In the genomic region with DNA sequence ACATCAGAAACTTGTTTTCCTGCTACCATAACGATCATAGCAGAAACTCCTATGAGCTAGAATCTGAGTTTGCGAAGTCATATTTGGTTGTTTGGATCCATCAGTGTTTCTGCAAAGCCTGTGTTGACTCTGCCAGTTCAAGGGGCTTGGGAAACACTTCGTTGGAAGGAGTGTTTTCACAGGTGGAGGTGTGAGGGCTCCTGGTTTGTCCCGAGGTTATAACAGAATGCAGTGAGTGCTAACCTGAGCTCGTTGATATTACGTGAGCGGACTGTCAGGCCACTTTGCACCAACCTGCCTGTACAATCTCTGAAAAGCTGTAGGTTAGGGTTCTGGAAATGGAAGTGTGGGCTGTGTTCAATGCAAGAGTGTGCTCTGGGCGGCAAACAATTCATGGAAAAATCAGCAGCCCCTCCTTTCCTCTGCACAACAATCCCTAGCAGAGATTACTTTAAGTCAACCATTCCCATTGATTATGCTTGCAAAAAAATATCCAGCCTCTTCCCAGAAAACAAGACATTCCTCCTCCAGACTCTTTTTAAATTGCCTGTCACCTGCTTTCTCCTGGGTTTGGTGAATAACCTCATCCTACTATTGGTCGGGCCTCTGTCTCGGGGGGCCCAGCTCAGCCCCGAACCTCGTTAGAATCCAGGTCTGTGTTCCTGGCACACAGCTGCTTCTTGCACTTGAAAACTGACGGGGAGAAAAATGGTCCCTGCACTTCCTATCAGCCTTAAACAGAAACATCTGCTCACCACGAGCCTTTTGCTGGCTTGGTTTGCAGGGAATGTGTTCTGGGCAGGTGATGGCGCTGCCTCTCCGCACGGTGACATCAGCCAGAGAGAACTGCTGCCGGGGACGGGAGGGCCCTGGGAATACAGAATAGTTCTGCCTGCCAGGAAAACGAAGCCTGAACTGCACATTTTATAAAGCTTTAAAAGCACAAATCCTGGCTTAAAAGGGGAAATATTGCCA, we compare ENCODE assay signal across 10 cellular contexts.
DNase-seq lines count a peak whose midpoint lies in the region; ATAC-seq, FAIRE-seq and TF ChIP-seq lines count a peak whose summit lies in the region.
"Had no signal": no experiment of that assay in that cellular context is flagged by ENCODE, and none has a peak within 500 bp of the region (broad histone marks: within the 10 kb centered on the region; RNA-seq: fewer than 3 reads in every experiment).

No MANE protein-coding gene starts in this region.

- no peak for FAIRE-seq in HepG2 (lab: Jason Lieb, UNC)
- FAIRE-seq: endothelial cell of umbilical vein had no signal

- H3K36me3 ChIP-seq in HepG2 (replicated peaks in 1 of 2; ENCODE audit: control insufficient read depth in 1 of 2, insufficient read depth in 2 of 2, low read length in 2 of 2) (no peaks in the 10 kb centered on the region), right lobe of liver (no peaks in the 10 kb centered on the region), NT2/D1 (ENCODE audit: insufficient read depth, insufficient read length, low read length) (no peaks in the 10 kb centered on the region), hepatocyte (replicated peaks; ENCODE audit: insufficient read depth, low read depth) (no peaks in the 10 kb centered on the region)

- TF ChIP-seq RAD21 in HepG2 (CRISPR knock-in tag; IDR thresholded peaks at IDR 0.05), result no peak

- H4K20me1 ChIP-seq in HepG2 (ENCODE audit: insufficient read depth, low read length) (no peaks in the 10 kb centered on the region), hepatocyte (ENCODE audit: insufficient read depth, poor library complexity, severe bottlenecking) (no peaks in the 10 kb centered on the region)

- in situ Hi-C loops in HepG2 (cut with HindIII; ENCODE audit: extremely low pct_ligation_motif_present, low pct_unique_long_range_greater_than_20kb), result no loop called here

- peak; percentile 37; the same call in 1 of the 3 replicates for ATAC-seq in HepG2
- ATAC-seq in right lobe of liver, result no peak

- DNase-seq in HepG2 (ENCODE audit: low spot score) (no peak), right lobe of liver (no peak), NT2/D1 (ENCODE audit: low read depth, low spot score) (peak; percentile 55), hepatocyte (ENCODE audit: low spot score) (peak; percentile 73), SKM-1 treated with dmso at 0.1 percent for 144 hours (lab: John Stamatoyannopoulos, UW; ENCODE audit: unreplicated experiment) (no peak), cerebellum (ENCODE audit: low spot score) (no peak), epidermal melanocyte (ENCODE audit: insufficient read length, low spot score) (no peak)
- DNase-seq in activated CD4-positive, alpha-beta T cell treated with anti-CD3 and anti-CD28 coated beads, Interleukin-2, amount 50 U/mL, for 1 hour, result no peak
- DNase-seq: NCI-H226 had no signal

- no peak overlapping the region for H3K4me2 ChIP-seq in HepG2 (ENCODE audit: low read depth, low read length)
- H3K4me2 ChIP-seq in hepatocyte, result peak overlapping the region; percentile 10

- CTCF ChIA-PET in HepG2 (lab: Yijun Ruan, JAX; ENCODE audit: low intra/inter-chr PET ratio, low total read pairs), result no interaction called here

- H3K4me1 ChIP-seq in HepG2 (ENCODE audit: insufficient read depth, low read length), result no peaks in the 10 kb centered on the region
- no peaks in the 10 kb centered on the region for H3K4me1 ChIP-seq in right lobe of liver
- no peaks in the 10 kb centered on the region for H3K4me1 ChIP-seq in NT2/D1 (ENCODE audit: insufficient read depth, insufficient read length)
- H3K4me1 ChIP-seq in hepatocyte (ENCODE audit: insufficient read depth), result no peaks in the 10 kb centered on the region

- peaks cover 0 to 8% of the 10 kb centered on the region in 2 experiments; a peak in 3 of 5 replicates for H3K27me3 ChIP-seq in HepG2 (ENCODE audit: control insufficient read depth in 1 of 2, insufficient read depth in 2 of 2, low read length in 2 of 2)
- no peaks in the 10 kb centered on the region for H3K27me3 ChIP-seq in right lobe of liver
- H3K27me3 ChIP-seq in NT2/D1 (ENCODE audit: insufficient read depth, insufficient read length), result peaks cover 10% of the 10 kb centered on the region
- H3K27me3 ChIP-seq in hepatocyte, result peaks cover 33% of the 10 kb centered on the region

- H3K9me3 ChIP-seq in HepG2 (ENCODE audit: low read length) (no peaks in the 10 kb centered on the region), right lobe of liver (no peaks in the 10 kb centered on the region), NT2/D1 (ENCODE audit: insufficient read depth, low read length) (no peaks in the 10 kb centered on the region), hepatocyte (ENCODE audit: low read depth) (no peaks in the 10 kb centered on the region)

- H3K27ac ChIP-seq in HepG2 (ENCODE audit: extremely low read length, insufficient read depth, low read length), result no peak overlapping the region
- no peak overlapping the region for H3K27ac ChIP-seq in right lobe of liver
- no peak overlapping the region for H3K27ac ChIP-seq in hepatocyte

- TF ChIP-seq EP300 in HepG2 (IDR thresholded peaks at IDR 0.05; ENCODE audit: low read depth in 2 of 2, low read length in 2 of 2), result no peak
- no peak for TF ChIP-seq EP300 in HepG2 (CRISPR knock-in tag; IDR thresholded peaks at IDR 0.05; ENCODE audit: borderline replicate concordance)

- no peaks in the 10 kb centered on the region for H3K79me2 ChIP-seq in HepG2 (ENCODE audit: insufficient read depth, low read length)
- no peaks in the 10 kb centered on the region for H3K79me2 ChIP-seq in hepatocyte

- intact Hi-C loops in HepG2 (cut with micrococcal nuclease; ENCODE audit: unreplicated experiment), result no loop called here
- intact Hi-C loops in right lobe of liver (cut with DNase I), result no loop called here

- TF ChIP-seq POLR2A in HepG2 (IDR thresholded peaks at IDR 0.05; ENCODE audit: insufficient read depth in 1 of 2, low read depth in 2 of 2, low read length in 2 of 2) (no peak), right lobe of liver (IDR thresholded peaks at IDR 0.05) (no peak)

- POLR2A ChIA-PET in HepG2 (lab: Yijun Ruan, JAX), result no interaction called here

- H3K9me2 ChIP-seq in hepatocyte (replicated peaks; ENCODE audit: insufficient read depth), result no peaks in the 10 kb centered on the region

- BruUV-seq in HepG2 (replicated peaks; lab: Mats Ljungman, UMichigan), result no TSS peak

- H3K9ac ChIP-seq in HepG2 (ENCODE audit: insufficient read depth, low read depth, low read length) (no peak overlapping the region), NT2/D1 (ENCODE audit: insufficient read length, low read depth) (no peak overlapping the region)

- TF ChIP-seq CTCF in HepG2 (CRISPR knock-in tag; IDR thresholded peaks at IDR 0.05) (peak; percentile 44), right lobe of liver (IDR thresholded peaks at IDR 0.05) (no peak), hepatocyte (IDR thresholded peaks at IDR 0.05; ENCODE audit: poor library complexity) (peak; percentile 40)

- WGBS in HepG2 (ENCODE audit: low lambda C conversion rate), result 20% methylated on average over 19 of the region's 20 CpGs
- 28% methylated on average over 19 of the region's 20 CpGs for WGBS in right lobe of liver (ENCODE audit: insufficient coverage, low coverage, low lambda C conversion rate, missing lambda C conversion rate)
- 33% methylated on average over 20 of the region's 20 CpGs for WGBS in hepatocyte (ENCODE audit: low lambda C conversion rate, missing lambda C conversion rate)

- H3K4me3 ChIP-seq in HepG2 (replicated peaks in 1 of 3; ENCODE audit: insufficient read depth in 1 of 3, low read depth in 2 of 3, low read length in 3 of 3) (no peak overlapping the region), right lobe of liver (no peak overlapping the region), NT2/D1 (ENCODE audit: insufficient read length, low read depth) (no peak overlapping the region), hepatocyte (no peak overlapping the region)

- no peak overlapping the region for H2AFZ ChIP-seq in HepG2 (ENCODE audit: low read length)
- H2AFZ ChIP-seq in hepatocyte, result no peak overlapping the region

TF ChIP-seq in HepG2, 621 proteins besides CTCF, POLR2A, EP300 and RAD21:
- TF ChIP-seq STAG1 (CRISPR knock-in tag; IDR thresholded peaks at IDR 0.05), result peak; percentile 40; the same call in 1 of the 2 replicates
- TF ChIP-seq, protein P1, sequence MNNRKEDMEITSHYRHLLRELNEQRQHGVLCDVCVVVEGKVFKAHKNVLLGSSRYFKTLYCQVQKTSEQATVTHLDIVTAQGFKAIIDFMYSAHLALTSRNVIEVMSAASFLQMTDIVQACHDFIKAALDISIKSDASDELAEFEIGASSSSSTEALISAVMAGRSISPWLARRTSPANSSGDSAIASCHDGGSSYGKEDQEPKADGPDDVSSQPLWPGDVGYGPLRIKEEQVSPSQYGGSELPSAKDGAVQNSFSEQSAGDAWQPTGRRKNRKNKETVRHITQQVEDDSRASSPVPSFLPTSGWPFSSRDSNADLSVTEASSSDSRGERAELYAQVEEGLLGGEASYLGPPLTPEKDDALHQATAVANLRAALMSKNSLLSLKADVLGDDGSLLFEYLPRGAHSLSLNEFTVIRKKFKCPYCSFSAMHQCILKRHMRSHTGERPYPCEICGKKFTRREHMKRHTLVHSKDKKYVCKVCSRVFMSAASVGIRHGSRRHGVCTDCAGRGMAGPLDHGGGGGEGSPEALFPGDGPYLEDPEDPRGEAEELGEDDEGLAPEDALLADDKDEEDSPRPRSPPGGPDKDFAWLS (CRISPR knock-in tag; IDR thresholded peaks at IDR 0.05; ENCODE audit: borderline replicate concordance), result no peak
- TF ChIP-seq ZNF768 (CRISPR knock-in tag; IDR thresholded peaks at IDR 0.05), result no peak
- TF ChIP-seq NFATC3 (CRISPR knock-in tag; IDR thresholded peaks at IDR 0.05), result no peak
- no peak for TF ChIP-seq TOPORS (CRISPR knock-in tag; IDR thresholded peaks at IDR 0.05)
- TF ChIP-seq ZNF747 (CRISPR knock-in tag; IDR thresholded peaks at IDR 0.05; ENCODE audit: borderline replicate concordance), result no peak

Comparison
In these comparisons a context has a peak if more than half of its experiments do, and no peak if none do; other contexts are left out.
1. CTCF ChIP-seq: peak in HepG2 (single experiment) and hepatocyte (single experiment); none in right lobe of liver (0 of 4).
2. DNase-seq: peak in NT2/D1 (single experiment) and hepatocyte (single experiment); none in HepG2 (single experiment), right lobe of liver (0 of 3), activated CD4-positive, alpha-beta T cell treated with anti-CD3 and anti-CD28 coated beads, Interleukin-2, amount 50 U/mL, for 1 hour (single experiment), SKM-1 treated with dmso at 0.1 percent for 144 hours (single experiment), cerebellum (single experiment) and epidermal melanocyte (single experiment).